Comparison of ENCODE assay signal across 31 cellular contexts in genomic region chr10:113711142-113711541, GRCh38. TPM values are rescaled to one million over a fixed set of nuclear protein-coding genes. Genes with fewer than 3 reads are reported as not detected.
A peak's percentile ranks its signal among the peaks of the same experiment; 100 is the strongest.
DNase-seq lines count a peak whose midpoint lies in the region; ATAC-seq and TF ChIP-seq lines count a peak whose summit lies in the region.
"Had no signal": no experiment of that assay in that cellular context is flagged by ENCODE, and none has a peak within 500 bp of the region (broad histone marks: within the 10 kb centered on the region; RNA-seq: fewer than 3 reads in every experiment).

No MANE protein-coding gene starts in this region.

- no peaks in the 10 kb centered on the region for H3K9me3 ChIP-seq in SJCRH30 (replicated peaks)
- H3K9me3 ChIP-seq: heart left ventricle had no signal

- H3K27me3 ChIP-seq in SJCRH30 = no peaks in the 10 kb centered on the region
- H3K27me3 ChIP-seq: heart left ventricle had no signal

- peak; percentile 25 for DNase-seq in Ammon's horn (ENCODE audit: low spot score)
- peak; percentile 25 to 59 for DNase-seq in SJCRH30
- DNase-seq in islet precursor cell = peak; percentile 75
- DNase-seq in osteocyte (ENCODE audit: extremely low spot score, unreplicated experiment) = no peak
- no peak for DNase-seq in NCI-H226
- no peak for DNase-seq in DMS53 treated with DMSO at 0.1 percent for 48 hours (lab: John Stamatoyannopoulos, UW; ENCODE audit: unreplicated experiment)
- DNase-seq in NCI-H2196 (lab: John Stamatoyannopoulos, UW; ENCODE audit: unreplicated experiment) = no peak
- DNase-seq: activated CD4-positive, alpha-beta T cell treated with anti-CD3 and anti-CD28 coated beads, Interleukin-2, amount 10 ng/mL, durations not matched to agents 24 days and 14 days; activated gamma-delta T cell treated with Interleukin-2 at 50 U/mL for 16 hours; activated T-cell treated with anti-CD3 and anti-CD28 coated beads, Interleukin-2, amount 50 U/mL, for 24 hours; DMS53; effector CD4-positive, alpha-beta T cell; GDM1; HCEC 1CT; heart left ventricle; KBM-7; kidney glomerular epithelial cell; NCI-H1105 treated with DMSO at 0.1 percent for 48 hours; NCI-H2029 treated with DMSO at 0.1 percent for 48 hours; NCI-H510A; occipital lobe; PC-3; stimulated activated CD4-positive, alpha-beta T cell treated with anti-CD3 and anti-CD28 coated beads, Interleukin-2, amount 100 ng/mL, for 24 hours; T-helper 9 cell; WERI-Rb-1 had no signal

- H3K4me3 ChIP-seq in SJCRH30 = no peak overlapping the region
- H3K4me3 ChIP-seq: heart left ventricle had no signal

- H3K27ac Mint-ChIP-seq in osteocyte (ENCODE audit: unreplicated experiment) = peak overlapping the region; percentile 98
- H3K27ac Mint-ChIP-seq: activated CD4-positive, alpha-beta T cell treated with anti-CD3 and anti-CD28 coated beads, Interleukin-2, amount 10 ng/mL, durations not matched to agents 24 days and 14 days; activated T-cell treated with anti-CD3 and anti-CD28 coated beads, Interleukin-2, amount 50 U/mL, for 24 hours; type B pancreatic cell had no signal

- no peaks in the 10 kb centered on the region for H3K27me3 Mint-ChIP-seq in osteocyte (ENCODE audit: unreplicated experiment)
- H3K27me3 Mint-ChIP-seq: activated CD4-positive, alpha-beta T cell treated with anti-CD3 and anti-CD28 coated beads, Interleukin-2, amount 10 ng/mL, durations not matched to agents 24 days and 14 days; activated T-cell treated with anti-CD3 and anti-CD28 coated beads, Interleukin-2, amount 50 U/mL, for 24 hours; type B pancreatic cell had no signal

- peaks cover 28% of the 10 kb centered on the region for H3K4me1 ChIP-seq in SJCRH30

- peaks cover 53% of the 10 kb centered on the region for H3K4me1 Mint-ChIP-seq in osteocyte (ENCODE audit: unreplicated experiment)

- ATAC-seq in HG02885 (IDR thresholded peaks at IDR 0.05; ENCODE audit: poor library complexity, unreplicated experiment) = no peak
- ATAC-seq: heart left ventricle, PC-3 had no signal

- H3K9me3 Mint-ChIP-seq in osteocyte (ENCODE audit: unreplicated experiment) = no peaks in the 10 kb centered on the region
- H3K9me3 Mint-ChIP-seq: activated CD4-positive, alpha-beta T cell treated with anti-CD3 and anti-CD28 coated beads, Interleukin-2, amount 10 ng/mL, durations not matched to agents 24 days and 14 days; activated T-cell treated with anti-CD3 and anti-CD28 coated beads, Interleukin-2, amount 50 U/mL, for 24 hours; type B pancreatic cell had no signal

- H3K4me3 Mint-ChIP-seq in osteocyte (ENCODE audit: unreplicated experiment) = no peak overlapping the region
- H3K4me3 Mint-ChIP-seq: activated CD4-positive, alpha-beta T cell treated with anti-CD3 and anti-CD28 coated beads, Interleukin-2, amount 10 ng/mL, durations not matched to agents 24 days and 14 days; activated T-cell treated with anti-CD3 and anti-CD28 coated beads, Interleukin-2, amount 50 U/mL, for 24 hours; type B pancreatic cell had no signal

- H3K36me3 ChIP-seq in SJCRH30 = peaks cover 8% of the 10 kb centered on the region; the same call in 1 of the 2 replicates
- H3K36me3 ChIP-seq: WERI-Rb-1 had no signal

- no peak overlapping the region for H3K27ac ChIP-seq in SJCRH30
- H3K27ac ChIP-seq: epithelial cell of prostate, heart left ventricle, WERI-Rb-1 had no signal

- H3K36me3 Mint-ChIP-seq in osteocyte (ENCODE audit: unreplicated experiment) = peaks cover 3% of the 10 kb centered on the region

- no peak for TF ChIP-seq CTCF in osteocyte (IDR thresholded peaks at IDR 0.05)

RNA-seq across cellular contexts. Expression of gene CASP7, which starts 31.4 kb away (rescaled TPM):
- 35.4 and 38.1 TPM in 2 replicates for total RNA-seq in SJCRH30 (2014; rRNA removed; shearing (Covaris generic))
- 30.1 and 34.2 TPM in 2 replicates for total RNA-seq in osteocyte

RNA-seq across cellular contexts. Expression of gene PLEKHS1, which starts 40.3 kb away (rescaled TPM):
- 6.1 and 7.3 TPM in 2 replicates for total RNA-seq in SJCRH30 (2014; rRNA removed; shearing (Covaris generic))
- 0.11 TPM in 1 of 2 replicates, not detected in the other for total RNA-seq in osteocyte
- total RNA-seq: activated CD4-positive, alpha-beta T cell treated with anti-CD3 and anti-CD28 coated beads, Interleukin-2, amount 10 ng/mL, durations not matched to agents 24 days and 14 days; activated CD8-positive, alpha-beta memory T cell treated with anti-CD3 and anti-CD28 coated beads for 36 hours; heart left ventricle; lung microvascular endothelial cell; MCF 10A; occipital lobe; PC-3 had no signal

RNA-seq across cellular contexts. Expression of gene NRAP, which starts 47.3 kb away (rescaled TPM):
- total RNA-seq in SJCRH30 (2014; rRNA removed; shearing (Covaris generic)) = not detected in 2 replicates
- total RNA-seq in osteocyte = not detected in 2 replicates
- total RNA-seq: activated CD4-positive, alpha-beta T cell treated with anti-CD3 and anti-CD28 coated beads, Interleukin-2, amount 10 ng/mL, durations not matched to agents 24 days and 14 days; activated CD8-positive, alpha-beta memory T cell treated with anti-CD3 and anti-CD28 coated beads for 36 hours; lung microvascular endothelial cell; MCF 10A; PC-3 had no signal

Comparison
In these comparisons a context has a peak if more than half of its experiments do, and no peak if none do; other contexts are left out.
1. DNase-seq: peak in Ammon's horn (single experiment), SJCRH30 (2 of 2) and islet precursor cell (single experiment); none in osteocyte (single experiment), NCI-H226 (single experiment), DMS53 treated with DMSO at 0.1 percent for 48 hours (single experiment) and NCI-H2196 (single experiment).